Comparison of ENCODE assay signal across 8 cellular contexts in the genomic region with DNA sequence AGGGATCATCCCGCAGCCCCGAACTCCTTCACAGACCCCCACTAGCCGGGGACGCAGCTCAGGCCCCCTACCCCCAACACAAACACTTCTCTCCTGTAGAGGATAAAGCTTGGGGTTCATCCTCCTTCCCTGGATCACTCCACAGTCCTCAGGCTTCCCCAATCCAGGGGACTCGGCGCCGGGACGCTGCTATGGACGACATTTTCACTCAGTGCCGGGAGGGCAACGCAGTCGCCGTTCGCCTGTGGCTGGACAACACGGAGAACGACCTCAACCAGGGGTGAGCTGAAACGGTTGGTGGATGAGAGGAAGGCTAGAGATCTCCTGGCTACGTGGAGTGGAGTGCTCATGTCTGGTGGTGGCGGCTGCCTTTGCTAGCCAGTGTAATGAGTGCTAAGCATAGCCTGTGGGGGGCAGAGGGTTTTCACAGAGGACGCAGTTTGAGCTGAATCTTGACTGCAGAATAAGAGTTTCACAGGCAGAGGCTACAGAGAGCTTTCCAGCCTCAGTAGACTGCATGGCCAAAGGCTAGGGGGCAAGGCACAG. TPM values are rescaled to one million over a fixed set of nuclear protein-coding genes. Genes with fewer than 3 reads are reported as not detected.
A peak's percentile ranks its signal among the peaks of the same experiment; 100 is the strongest.
DNase-seq lines count a peak whose midpoint lies in the region; ATAC-seq and TF ChIP-seq lines count a peak whose summit lies in the region.

No MANE protein-coding gene starts in this region.

- peak overlapping the region; percentile 65 for H2AFZ ChIP-seq in SK-N-SH (ENCODE audit: low read depth)

- H3K4me2 ChIP-seq in SK-N-SH: peak overlapping the region; percentile 86

- peak; percentile 32; the same call in 1 of the 2 replicates for TF ChIP-seq CTCF in SK-N-SH (IDR thresholded peaks at IDR 0.05)
- peak in 4 of 9 donors; percentile 17 to 48 (median 48) for TF ChIP-seq CTCF in heart right ventricle (IDR thresholded peaks at IDR 0.05)

- ATAC-seq in GM19455 (IDR thresholded peaks at IDR 0.05; ENCODE audit: unreplicated experiment): peak; percentile 45
- ATAC-seq in HG03558 (IDR thresholded peaks at IDR 0.05; ENCODE audit: extremely low read depth, unreplicated experiment): peak; percentile 21
- peak; percentile 43 to 70 (median 56) for ATAC-seq in heart right ventricle

- peaks cover 38% of the 10 kb centered on the region for H3F3A ChIP-seq in SK-N-SH (replicated peaks; ENCODE audit: insufficient read depth)

- peak overlapping the region; percentile 79 to 91 for H3K27ac ChIP-seq in SK-N-SH (ENCODE audit: low read depth in 2 of 2, low read length in 1 of 2)
- H3K27ac ChIP-seq in adipose tissue (ENCODE audit: low read depth, low read length): peak overlapping the region; percentile 48
- peak overlapping the region; percentile 93 to 99 (median 97) for H3K27ac ChIP-seq in heart right ventricle

- H3K9me2 ChIP-seq in SK-N-SH: no peaks in the 10 kb centered on the region

- DNase-seq in DMS114 treated with DMSO at 0.1 percent for 48 hours (lab: John Stamatoyannopoulos, UW; ENCODE audit: unreplicated experiment): peak; percentile 27
- peak; percentile 73 for DNase-seq in SK-N-SH
- peak in 1 of 2 donors; percentile 61 for DNase-seq in heart right ventricle
- peak; percentile 85 for DNase-seq in pons (ENCODE audit: low spot score)
- DNase-seq in middle frontal gyrus (ENCODE audit: extremely low spot score, low spot score): no peak

- intact Hi-C loops in heart right ventricle (cut with DNase I): loop anchor here in 5 of 10 donors (1.0 to 10.0 kb wide), 8 partner anchors 57 to 122 kb away; a partner anchor contains a TSS

- H3K4me3 ChIP-seq in SK-N-SH (ENCODE audit: low read depth in 2 of 2, low read length in 1 of 2) (peak overlapping the region; percentile 67 to 95), heart right ventricle (peak overlapping the region; percentile 63 to 97 (median 82))

- POLR2A ChIA-PET in SK-N-SH (lab: Yijun Ruan, JAX): interaction anchor here (0.9 to 3.0 kb wide), 5 partner anchors 8 to 135 kb away, joined by 3 to 15 read pairs (median 5); a partner anchor contains a TSS

- H3K9ac ChIP-seq in SK-N-SH: peak overlapping the region; percentile 92

- CTCF ChIA-PET in SK-N-SH (lab: Yijun Ruan, JAX): interaction anchor here (0.6 to 2.2 kb wide), 11 partner anchors 8 to 225 kb away, joined by 3 to 13 read pairs (median 4); a partner anchor contains a TSS

- 0% methylated on average over 20 of the region's 20 CpGs for WGBS in SK-N-SH (ENCODE audit: low lambda C conversion rate)
- WGBS in adipose tissue, 3 donors: 0 to 1% (median 1%) methylated on average over 20 of the region's 20 CpGs
- 0 to 1% methylated on average over 20 of the region's 20 CpGs for WGBS in heart right ventricle, 2 donors

- peaks cover 95% of the 10 kb centered on the region for H3K79me2 ChIP-seq in SK-N-SH (ENCODE audit: insufficient read depth)

- no peaks in the 10 kb centered on the region; the same call in 1 of the 2 replicates for H4K20me1 ChIP-seq in SK-N-SH (ENCODE audit: insufficient read depth)

- TF ChIP-seq RAD21 in SK-N-SH (IDR thresholded peaks at IDR 0.05; ENCODE audit: low read length): peak; percentile 46

- no peak for TF ChIP-seq EP300 in SK-N-SH (IDR thresholded peaks at IDR 0.05; ENCODE audit: borderline replicate concordance in 1 of 2, low read depth in 1 of 2, low read length in 1 of 2)

- no peaks in the 10 kb centered on the region for H3K9me3 ChIP-seq in SK-N-SH
- no peaks in the 10 kb centered on the region for H3K9me3 ChIP-seq in heart right ventricle

- peaks cover 26 to 40% of the 10 kb centered on the region in 2 experiments for H3K4me1 ChIP-seq in SK-N-SH (ENCODE audit: control insufficient read depth in 1 of 2, insufficient read depth in 2 of 2, low read depth in 1 of 2, low read length in 1 of 2)
- H3K4me1 ChIP-seq in heart right ventricle: peaks cover 15 to 79% (median 68%) of the 10 kb centered on the region in 9 donors

- H3K36me3 ChIP-seq in SK-N-SH (replicated peaks in 1 of 2; ENCODE audit: control insufficient read depth in 1 of 2, insufficient read depth in 2 of 2, low read length in 1 of 2) (peaks cover 25 to 44% of the 10 kb centered on the region in 2 experiments), heart right ventricle (peaks cover 0 to 51% (median 37%) of the 10 kb centered on the region in 9 donors)

- H3K27me3 ChIP-seq in SK-N-SH (ENCODE audit: insufficient read depth) (no peaks in the 10 kb centered on the region), heart right ventricle (no peaks in the 10 kb centered on the region)

TF ChIP-seq in SK-N-SH, 30 proteins besides CTCF, POLR2A, EP300 and RAD21:
- peak; percentile 3; the same call in 1 of the 2 replicates for TF ChIP-seq SMC3 (IDR thresholded peaks at IDR 0.05; ENCODE audit: low read depth, low read length)
- TF ChIP-seq RXRA (IDR thresholded peaks at IDR 0.05; ENCODE audit: borderline replicate concordance, low read depth): no peak
- TF ChIP-seq NRF1 (IDR thresholded peaks at IDR 0.05; ENCODE audit: low read depth, low read length): no peak
- TF ChIP-seq GABPA (IDR thresholded peaks at IDR 0.05; ENCODE audit: low read depth): no peak
- TF ChIP-seq, protein P1, sequence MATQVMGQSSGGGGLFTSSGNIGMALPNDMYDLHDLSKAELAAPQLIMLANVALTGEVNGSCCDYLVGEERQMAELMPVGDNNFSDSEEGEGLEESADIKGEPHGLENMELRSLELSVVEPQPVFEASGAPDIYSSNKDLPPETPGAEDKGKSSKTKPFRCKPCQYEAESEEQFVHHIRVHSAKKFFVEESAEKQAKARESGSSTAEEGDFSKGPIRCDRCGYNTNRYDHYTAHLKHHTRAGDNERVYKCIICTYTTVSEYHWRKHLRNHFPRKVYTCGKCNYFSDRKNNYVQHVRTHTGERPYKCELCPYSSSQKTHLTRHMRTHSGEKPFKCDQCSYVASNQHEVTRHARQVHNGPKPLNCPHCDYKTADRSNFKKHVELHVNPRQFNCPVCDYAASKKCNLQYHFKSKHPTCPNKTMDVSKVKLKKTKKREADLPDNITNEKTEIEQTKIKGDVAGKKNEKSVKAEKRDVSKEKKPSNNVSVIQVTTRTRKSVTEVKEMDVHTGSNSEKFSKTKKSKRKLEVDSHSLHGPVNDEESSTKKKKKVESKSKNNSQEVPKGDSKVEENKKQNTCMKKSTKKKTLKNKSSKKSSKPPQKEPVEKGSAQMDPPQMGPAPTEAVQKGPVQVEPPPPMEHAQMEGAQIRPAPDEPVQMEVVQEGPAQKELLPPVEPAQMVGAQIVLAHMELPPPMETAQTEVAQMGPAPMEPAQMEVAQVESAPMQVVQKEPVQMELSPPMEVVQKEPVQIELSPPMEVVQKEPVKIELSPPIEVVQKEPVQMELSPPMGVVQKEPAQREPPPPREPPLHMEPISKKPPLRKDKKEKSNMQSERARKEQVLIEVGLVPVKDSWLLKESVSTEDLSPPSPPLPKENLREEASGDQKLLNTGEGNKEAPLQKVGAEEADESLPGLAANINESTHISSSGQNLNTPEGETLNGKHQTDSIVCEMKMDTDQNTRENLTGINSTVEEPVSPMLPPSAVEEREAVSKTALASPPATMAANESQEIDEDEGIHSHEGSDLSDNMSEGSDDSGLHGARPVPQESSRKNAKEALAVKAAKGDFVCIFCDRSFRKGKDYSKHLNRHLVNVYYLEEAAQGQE (IDR thresholded peaks at IDR 0.05; ENCODE audit: low read depth, low read length): no peak
- 0 out of 2 replicates have a peak, but pooled peaks have one; percentile 13 for TF ChIP-seq RCOR1 (IDR thresholded peaks at IDR 0.05; ENCODE audit: low read length)
- TF ChIP-seq MXI1 (IDR thresholded peaks at IDR 0.05; ENCODE audit: low read depth, low read length): peak; percentile 32; the same call in 1 of the 2 replicates
- no peak for TF ChIP-seq FOXM1 (IDR thresholded peaks at IDR 0.05; ENCODE audit: low read depth)
- TF ChIP-seq SIN3A (IDR thresholded peaks at IDR 0.05; ENCODE audit: borderline replicate concordance, low read depth, low read length): 0 out of 2 replicates have a peak, but pooled peaks have one; percentile 24

RNA-seq across cellular contexts. Expression of a gene that starts 0.6 kb away (rescaled TPM):
- polyA plus RNA-seq in SK-N-SH (2012; rRNA removed) (241 and 268 TPM in 2 replicates), adipose tissue (100 to 1,000 TPM; 105 to 149 (median 120) TPM), heart right ventricle (100 to 1,000 TPM; 213 to 244 TPM)
- polyA plus RNA-seq in SK-N-SH (2012; cell fraction: cytosol; rRNA removed): 142 and 187 TPM in 2 replicates
- polyA plus RNA-seq in SK-N-SH (2012; cell fraction: nucleus; rRNA removed): 370 and 429 TPM in 2 replicates
- total RNA-seq in heart right ventricle: 100 to 1,000 TPM; 150 to 247 (median 204) TPM

RNA-seq across cellular contexts. Expression of a gene that starts 0.7 kb away (rescaled TPM):
- polyA plus RNA-seq in SK-N-SH (2012; rRNA removed): 7.8 and 8.6 TPM in 2 replicates
- polyA plus RNA-seq in SK-N-SH (2012; cell fraction: cytosol; rRNA removed): 8.1 and 9.8 TPM in 2 replicates
- polyA plus RNA-seq in SK-N-SH (2012; cell fraction: nucleus; rRNA removed): 16.9 and 18.8 TPM in 2 replicates
- polyA plus RNA-seq in adipose tissue: 10 to 100 TPM in 2 of 3 donors, 1 to 10 TPM in 1; 8.6 to 16.0 (median 16.0) TPM
- 10 to 100 TPM; 12.1 to 23.3 (median 20.5) TPM for total RNA-seq in heart right ventricle
- polyA plus RNA-seq in heart right ventricle: 10 to 100 TPM; 16.1 to 23.0 TPM

RNA-seq across cellular contexts. Expression of a gene that starts 7.9 kb away (rescaled TPM):
- polyA plus RNA-seq in SK-N-SH (2012; rRNA removed): 163 and 213 TPM in 2 replicates
- 157 and 188 TPM in 2 replicates for polyA plus RNA-seq in SK-N-SH (2012; cell fraction: cytosol; rRNA removed)
- 180 and 245 TPM in 2 replicates for polyA plus RNA-seq in SK-N-SH (2012; cell fraction: nucleus; rRNA removed)
- polyA plus RNA-seq in adipose tissue: 100 to 1,000 TPM in 2 of 3 donors, 10 to 100 TPM in 1; 75.3 to 111 (median 106) TPM
- 100 to 1,000 TPM in 1 of 10 donors, 10 to 100 TPM in 9; 78.0 to 101 (median 89.7) TPM for total RNA-seq in heart right ventricle
- polyA plus RNA-seq in heart right ventricle: 100 to 1,000 TPM in 1 of 2 donors, 10 to 100 TPM in 1; 93.3 to 254 TPM

RNA-seq across cellular contexts. Expression of a gene that starts 15.1 kb away (rescaled TPM):
- polyA plus RNA-seq in SK-N-SH (2012; rRNA removed) (94.0 and 105 TPM in 2 replicates), adipose tissue (10 to 100 TPM; 18.7 to 49.0 (median 39.9) TPM), heart right ventricle (10 to 100 TPM; 31.9 to 34.6 TPM)
- 81.8 and 90.2 TPM in 2 replicates for polyA plus RNA-seq in SK-N-SH (2012; cell fraction: cytosol; rRNA removed)
- 115 and 129 TPM in 2 replicates for polyA plus RNA-seq in SK-N-SH (2012; cell fraction: nucleus; rRNA removed)
- 100 to 1,000 TPM in 2 of 10 donors, 10 to 100 TPM in 8; 56.3 to 132 (median 72.6) TPM for total RNA-seq in heart right ventricle

RNA-seq across cellular contexts. Expression of a gene that starts 51.5 kb away (rescaled TPM):
- polyA plus RNA-seq in SK-N-SH (2012; rRNA removed) (3.0 and 5.7 TPM in 2 replicates), adipose tissue (1 to 10 TPM; 3.0 to 9.3 (median 8.2) TPM), heart right ventricle (1 to 10 TPM; 4.1 to 6.7 TPM)
- polyA plus RNA-seq in SK-N-SH (2012; cell fraction: cytosol; rRNA removed): 1.0 and 2.3 TPM in 2 replicates
- 8.8 and 12.0 TPM in 2 replicates for polyA plus RNA-seq in SK-N-SH (2012; cell fraction: nucleus; rRNA removed)
- 10 to 100 TPM in 3 of 10 donors, 1 to 10 TPM in 7; 7.1 to 12.4 (median 8.7) TPM for total RNA-seq in heart right ventricle
